ENCODE assay signal across 22 cellular contexts in genomic region chr10:30379983-30380382, GRCh38. TPM values are rescaled to one million over a fixed set of nuclear protein-coding genes. Genes with fewer than 3 reads are reported as not detected.
A peak's percentile ranks its signal among the peaks of the same experiment; 100 is the strongest.
DNase-seq lines count a peak whose midpoint lies in the region; ATAC-seq, FAIRE-seq and TF ChIP-seq lines count a peak whose summit lies in the region.
"Had no signal": no experiment of that assay in that cellular context is flagged by ENCODE, and none has a peak within 500 bp of the region (broad histone marks: within the 10 kb centered on the region; RNA-seq: fewer than 3 reads in every experiment).

No MANE protein-coding gene starts in this region.

- H3K4me1 ChIP-seq in H9 (ENCODE audit: insufficient read depth, low read length) (peaks cover 2% of the 10 kb centered on the region; the same call in 1 of the 2 replicates), K562 (replicated peaks in 1 of 2; ENCODE audit: control insufficient read depth in 2 of 2, insufficient read depth in 2 of 2, low read length in 2 of 2) (no peaks in the 10 kb centered on the region; a peak in 1 of 5 replicates)
- H3K4me1 ChIP-seq: BE2C, Caco-2 had no signal

- H3K4me2 ChIP-seq in H9 (ENCODE audit: insufficient read depth, insufficient read length, low read length) (no peak overlapping the region), K562 (ENCODE audit: insufficient read depth, low read length) (no peak overlapping the region)
- H3K4me2 ChIP-seq: BLaER1 had no signal

- TF ChIP-seq RAD21 in K562 (CRISPR knock-in tag; conservative IDR thresholded peaks at IDR 0.05 in 1 of 2, IDR thresholded peaks at IDR 0.05 in 1 of 2) = no peak

- no peak overlapping the region for H2BK15ac ChIP-seq in H9 (ENCODE audit: low read depth, low read length)

- BruUV-seq in K562 (replicated peaks; lab: Mats Ljungman, UMichigan) = no TSS peak

- no peaks in the 10 kb centered on the region for H3K36me3 Mint-ChIP-seq in H9 (ENCODE audit: insufficient read depth in 1 of 3, low read depth in 3 of 3)
- H3K36me3 Mint-ChIP-seq: CD14-positive monocyte; CD4-positive, alpha-beta memory T cell; CD4-positive, CD25-positive, alpha-beta regulatory T cell had no signal

- DNase-seq in H9 (no peak), K562 (ENCODE audit: extremely low read depth in 1 of 4, low spot score in 3 of 4) (no peak), hepatic stellate cell (ENCODE audit: low spot score) (no peak)
- no peak for DNase-seq in activated naive CD4-positive, alpha-beta T cell treated with Interleukin-2 at 50 U/mL for 16 hours
- DNase-seq: 8988T; ACHN; BE2C; C1 segment of cervical spinal cord; Caco-2; Calu3; CD4-positive, alpha-beta memory T cell; CD4-positive, CD25-positive, alpha-beta regulatory T cell; DMS79 treated with DMSO at 0.1 percent for 48 hours; GF-D8 had no signal

- H3K4me1 Mint-ChIP-seq in H9 = peaks cover 25 to 26% of the 10 kb centered on the region in 2 experiments
- H3K4me1 Mint-ChIP-seq: CD4-positive, CD25-positive, alpha-beta regulatory T cell had no signal

- no peak for FAIRE-seq in K562 (lab: Jason Lieb, UNC)
- FAIRE-seq: A204.1, D721Med, G401.6, GM12891, GM19239 had no signal

- CTCF ChIA-PET in K562 (lab: Yijun Ruan, JAX; ENCODE audit: low intra/inter-chr PET ratio) = no interaction called here

- H3K4ac ChIP-seq in H9 (ENCODE audit: low read depth, low read length) = no peak overlapping the region

- H3K23ac ChIP-seq in H9 (ENCODE audit: insufficient read length, low read depth, low read length) = no peak overlapping the region

- H4K5ac ChIP-seq in H9 (ENCODE audit: insufficient read length, low read depth, low read length) = no peak overlapping the region

- H4K8ac ChIP-seq in H9 (replicated peaks; ENCODE audit: insufficient read length, low read depth, low read length) = no peak overlapping the region

- POLR2A ChIA-PET in K562 (lab: Yijun Ruan, JAX) = no interaction called here

- TF ChIP-seq CTCF in H9 (conservative IDR thresholded peaks at IDR 0.05) (no peak), K562 (IDR thresholded peaks at IDR 0.05 in 2 of 3, conservative IDR thresholded peaks at IDR 0.05 in 1 of 3; ENCODE audit: insufficient read depth in 2 of 3, low read depth in 1 of 3, low read length in 3 of 3) (no peak)

- no peak for TF ChIP-seq EP300 in K562 (IDR thresholded peaks at IDR 0.05; ENCODE audit: low read length)

- no peak overlapping the region for H2BK5ac ChIP-seq in H9 (ENCODE audit: insufficient read length, low read length)

- H3K27ac ChIP-seq in H9 (ENCODE audit: insufficient read length, low read depth, low read length) (no peak overlapping the region), K562 (ENCODE audit: extremely low read depth, low read depth, low read length) (no peak overlapping the region)
- H3K27ac ChIP-seq: BLaER1 had no signal

- no peak for ATAC-seq in K562
- no peak for ATAC-seq in HG02884 (IDR thresholded peaks at IDR 0.05; ENCODE audit: unreplicated experiment)

- no peak overlapping the region for H3K18ac ChIP-seq in H9 (ENCODE audit: insufficient read length, low read depth, low read length)

- no peaks in the 10 kb centered on the region for H3K79me1 ChIP-seq in H9 (ENCODE audit: insufficient read depth, low read depth, low read length, poor library complexity, severe bottlenecking)

- no peaks in the 10 kb centered on the region for H3K36me3 ChIP-seq in K562 (ENCODE audit: control insufficient read depth, insufficient read depth, low read length)
- H3K36me3 ChIP-seq: BE2C, BLaER1 had no signal

- H3T11ph ChIP-seq in H9 (ENCODE audit: low read length) = no peak overlapping the region

- TF ChIP-seq POLR2A in K562 (conservative IDR thresholded peaks at IDR 0.05) = no peak

- H3K9me3 ChIP-seq in H9 (ENCODE audit: control insufficient read depth, low read depth, low read length) (no peaks in the 10 kb centered on the region), K562 (replicated peaks; ENCODE audit: control insufficient read depth, insufficient read depth, low read depth, low read length) (no peaks in the 10 kb centered on the region)
- H3K9me3 ChIP-seq: BE2C, BLaER1, Caco-2 had no signal

- H3K9me3 Mint-ChIP-seq in H9 = no peaks in the 10 kb centered on the region
- H3K9me3 Mint-ChIP-seq: CD14-positive monocyte; CD4-positive, alpha-beta memory T cell; CD4-positive, CD25-positive, alpha-beta regulatory T cell had no signal

- H2BK120ac ChIP-seq in H9 (ENCODE audit: low read depth, low read length, poor library complexity, severe bottlenecking) = no peak overlapping the region

- no peak overlapping the region for H2AK5ac ChIP-seq in H9 (ENCODE audit: insufficient read length, low read length)

- no peaks in the 10 kb centered on the region for H3K79me2 ChIP-seq in H9 (ENCODE audit: insufficient read depth, low read length)
- H3K79me2 ChIP-seq in K562 (ENCODE audit: control insufficient read depth, insufficient read depth, low read length) = no peaks in the 10 kb centered on the region

- no peak overlapping the region for H4K91ac ChIP-seq in H9 (ENCODE audit: insufficient read length, low read depth, low read length)

- no peaks in the 10 kb centered on the region for H4K20me1 ChIP-seq in H9 (ENCODE audit: control insufficient read depth, insufficient read depth, insufficient read length)
- H4K20me1 ChIP-seq in K562 (replicated peaks; ENCODE audit: control insufficient read depth, insufficient read depth, low read length) = no peaks in the 10 kb centered on the region
- H4K20me1 ChIP-seq: BLaER1 had no signal

- H3K27me3 ChIP-seq in H9 (ENCODE audit: insufficient read depth, low read length) (no peaks in the 10 kb centered on the region), K562 (ENCODE audit: control insufficient read depth in 2 of 2, insufficient read depth in 2 of 2, low read length in 2 of 2) (no peaks in the 10 kb centered on the region)
- H3K27me3 ChIP-seq: BE2C, BLaER1 had no signal

- no peak overlapping the region for H3K56ac ChIP-seq in H9 (ENCODE audit: insufficient read length, low read depth, low read length)

- H2AFZ ChIP-seq in H9 (ENCODE audit: low read length) (no peak overlapping the region), K562 (ENCODE audit: low read depth, low read length) (no peak overlapping the region)

- H3K14ac ChIP-seq in H9 (ENCODE audit: insufficient read depth, low read length) = no peak overlapping the region

- H2BK20ac ChIP-seq in H9 (ENCODE audit: low read depth, low read length, poor library complexity, severe bottlenecking) = peak overlapping the region; percentile 64

- no peak overlapping the region for H2BK12ac ChIP-seq in H9 (ENCODE audit: insufficient read length, low read depth, low read length)

- H3K9ac ChIP-seq in H9 (ENCODE audit: extremely low read depth, insufficient read length, low read length) (no peak overlapping the region), K562 (ENCODE audit: insufficient read depth in 1 of 2, low read depth in 2 of 2, low read length in 2 of 2) (no peak overlapping the region)
- H3K9ac ChIP-seq: BLaER1 had no signal

- H3K4me3 Mint-ChIP-seq in H9 = no peak overlapping the region
- H3K4me3 Mint-ChIP-seq: CD14-positive monocyte; CD4-positive, alpha-beta memory T cell; CD4-positive, CD25-positive, alpha-beta regulatory T cell had no signal

- no peak overlapping the region for H3K27ac Mint-ChIP-seq in H9
- H3K27ac Mint-ChIP-seq: CD14-positive monocyte; CD4-positive, alpha-beta memory T cell had no signal

- in situ Hi-C loops in K562 (cut with MboI) = loop anchor here (10.0 kb wide), 1 partner anchor 385 kb away; no protein-coding TSS in a partner anchor

- WGBS in H9 (ENCODE audit: extremely low coverage, insufficient read length, low lambda C conversion rate) = no CpG with 5 or more reads among the region's 16 CpGs
- WGBS in K562 (ENCODE audit: insufficient coverage, low coverage, missing lambda C conversion rate) = 44% methylated on average over 14 of the region's 16 CpGs

- intact Hi-C loops in K562 (cut with micrococcal nuclease) = loop anchor here (5.0 kb wide), 1 partner anchor 383 kb away; no protein-coding TSS in a partner anchor

- H3K4me3 ChIP-seq in K562 = no peak overlapping the region
- H3K4me3 ChIP-seq: BLaER1 had no signal

- no peaks in the 10 kb centered on the region for H3K23me2 ChIP-seq in H9 (ENCODE audit: insufficient read length, low read depth, low read length, poor library complexity, severe bottlenecking)

- no peaks in the 10 kb centered on the region for H3K27me3 Mint-ChIP-seq in H9 (ENCODE audit: low read depth)

- no peaks in the 10 kb centered on the region for H3K9me1 ChIP-seq in K562 (ENCODE audit: control insufficient read depth, insufficient read depth, low read length)

RNA-seq across cellular contexts. Expression of gene MTPAP, which starts 30.9 kb away (rescaled TPM):
- total RNA-seq in H9 (2021) (43.9 and 44.0 TPM in 2 replicates), K562 (2014; rRNA removed) (11.8 and 12.0 TPM in 2 replicates), K562 (2014; rRNA removed; fragmentation: Illumina TruSeq; extraction: Trizol) (31.6 and 36.4 TPM in 2 replicates), K562 (2015; rRNA removed; fragmentation: Illumina TruSeq; extraction: Trizol) (20.6 and 22.6 TPM in 2 replicates), K562 (2021) (36.9 and 37.8 TPM in 2 replicates)
- total RNA-seq in K562 (2011; cell fraction: chromatin; rRNA removed; ENCODE audit: low replicate concordance) = 36.5 and 101 TPM in 2 replicates
- 15.0 and 17.2 TPM in 2 replicates for total RNA-seq in K562 (2011; cell fraction: nucleolus; rRNA removed)
- 32.3 and 33.9 TPM in 2 replicates for total RNA-seq in K562 (2011; cell fraction: nucleoplasm; rRNA removed)
- polyA plus RNA-seq in K562 (2011; rRNA removed) (20.0 and 21.8 TPM in 2 replicates), K562 (2014; fragmentation: Illumina TruSeq; extraction: Trizol) (26.9 and 28.9 TPM in 2 replicates), K562 (2014; fragmentation: Nextera tagmentation; extraction: Ambion mirVana) (10 to 100 TPM; 48.0 to 67.6 TPM), K562 (2014; rRNA removed) (15.1 and 16.2 TPM in 2 replicates)
- polyA plus RNA-seq in K562 (2011; cell fraction: cytosol; rRNA removed) = 4.1 and 7.3 TPM in 2 replicates
- polyA plus RNA-seq in K562 (2011; cell fraction: nucleus; rRNA removed) = 10.9 and 17.6 TPM in 2 replicates
- polyA plus RNA-seq in K562 (2012) = 12.8 and 16.3 TPM in 2 replicates
- 19.8 and 28.5 TPM in 2 replicates for polyA minus RNA-seq in K562 (2011; rRNA and poly(A)+ RNA removed)
- 6.2 and 11.0 TPM in 2 replicates for polyA minus RNA-seq in K562 (2011; cell fraction: cytosol; rRNA and poly(A)+ RNA removed)
- polyA minus RNA-seq in K562 (2011; cell fraction: nucleus; rRNA and poly(A)+ RNA removed) = 5.7 and 19.2 TPM in 2 replicates

RNA-seq across cellular contexts. Expression of gene MAP3K8, which starts 54.0 kb away (rescaled TPM):
- total RNA-seq in H9 (2021) = 1.8 and 3.5 TPM in 2 replicates
- total RNA-seq in K562 (2011; cell fraction: chromatin; rRNA removed; ENCODE audit: low replicate concordance) = 21.7 and 52.3 TPM in 2 replicates
- total RNA-seq in K562 (2011; cell fraction: nucleolus; rRNA removed) = 13.8 and 18.8 TPM in 2 replicates
- total RNA-seq in K562 (2011; cell fraction: nucleoplasm; rRNA removed) = 19.1 and 23.8 TPM in 2 replicates
- total RNA-seq in K562 (2014; rRNA removed) = 6.9 and 10.0 TPM in 2 replicates
- 13.5 and 13.6 TPM in 2 replicates for total RNA-seq in K562 (2014; rRNA removed; fragmentation: Illumina TruSeq; extraction: Trizol)
- 8.4 and 9.8 TPM in 2 replicates for total RNA-seq in K562 (2015; rRNA removed; fragmentation: Illumina TruSeq; extraction: Trizol)
- total RNA-seq in K562 (2021) = 14.1 and 15.7 TPM in 2 replicates
- 23.6 and 26.3 TPM in 2 replicates for polyA plus RNA-seq in K562 (2011; rRNA removed)
- polyA plus RNA-seq in K562 (2011; cell fraction: cytosol; rRNA removed) = 6.3 and 13.7 TPM in 2 replicates
- 15.7 and 29.1 TPM in 2 replicates for polyA plus RNA-seq in K562 (2011; cell fraction: nucleus; rRNA removed)
- 11.4 and 15.1 TPM in 2 replicates for polyA plus RNA-seq in K562 (2012)
- polyA plus RNA-seq in K562 (2014; fragmentation: Illumina TruSeq; extraction: Trizol) = 11.5 and 12.0 TPM in 2 replicates
- polyA plus RNA-seq in K562 (2014; fragmentation: Nextera tagmentation; extraction: Ambion mirVana) = 10 to 100 TPM; 14.0 to 16.4 TPM
- polyA plus RNA-seq in K562 (2014; rRNA removed) = 12.9 and 14.7 TPM in 2 replicates
- polyA minus RNA-seq in K562 (2011; rRNA and poly(A)+ RNA removed) = 14.3 and 25.8 TPM in 2 replicates
- 2.7 and 7.8 TPM in 2 replicates for polyA minus RNA-seq in K562 (2011; cell fraction: cytosol; rRNA and poly(A)+ RNA removed)
- 7.5 and 22.9 TPM in 2 replicates for polyA minus RNA-seq in K562 (2011; cell fraction: nucleus; rRNA and poly(A)+ RNA removed)
